Comparison of ENCODE assay signal across 11 cellular contexts in the genomic region with DNA sequence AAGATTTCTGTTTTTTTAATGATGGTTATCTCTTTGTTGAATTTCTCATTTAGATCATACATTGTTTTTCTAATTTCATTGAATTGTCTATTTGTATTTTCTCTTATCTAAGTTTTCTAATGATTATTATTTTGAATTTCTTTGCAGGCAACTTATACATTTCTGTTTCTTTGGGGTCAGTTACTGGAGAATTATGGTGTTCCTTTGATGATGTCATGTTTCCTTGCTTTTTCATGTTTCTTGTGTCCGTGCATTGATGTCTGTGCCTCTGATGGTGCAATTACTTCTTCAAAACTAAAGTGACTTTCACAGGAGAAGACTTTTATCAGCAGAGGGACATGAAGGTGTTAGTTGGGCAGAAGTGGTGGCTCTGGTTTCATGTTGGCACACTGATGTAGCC.
"Had no signal": no experiment of that assay in that cellular context is flagged by ENCODE, and none has a peak within 500 bp of the region (broad histone marks: within the 10 kb centered on the region; RNA-seq: fewer than 3 reads in every experiment).

No MANE protein-coding gene starts in this region.

- H3K4me2 ChIP-seq: GM23338 had no signal

- H3K9ac ChIP-seq: GM23248 had no signal

- FAIRE-seq: H1, H54 had no signal

- H2AFZ ChIP-seq: GM23248, GM23338 had no signal

- H3K4me1 ChIP-seq: HAP-1 had no signal

- H3K9me3 ChIP-seq: HAP-1 had no signal

- DNase-seq: GM23248, GOT3, H7, H9, HCEC 1CT, HFFc6 had no signal

- ATAC-seq: GM23338, HCT116 had no signal

- H3K27ac ChIP-seq: GM23248 had no signal

- H3K36me3 ChIP-seq: HAP-1 had no signal

- H3K4me3 ChIP-seq: GM23248, GM23338, HAP-1 had no signal
